In the genomic region with DNA sequence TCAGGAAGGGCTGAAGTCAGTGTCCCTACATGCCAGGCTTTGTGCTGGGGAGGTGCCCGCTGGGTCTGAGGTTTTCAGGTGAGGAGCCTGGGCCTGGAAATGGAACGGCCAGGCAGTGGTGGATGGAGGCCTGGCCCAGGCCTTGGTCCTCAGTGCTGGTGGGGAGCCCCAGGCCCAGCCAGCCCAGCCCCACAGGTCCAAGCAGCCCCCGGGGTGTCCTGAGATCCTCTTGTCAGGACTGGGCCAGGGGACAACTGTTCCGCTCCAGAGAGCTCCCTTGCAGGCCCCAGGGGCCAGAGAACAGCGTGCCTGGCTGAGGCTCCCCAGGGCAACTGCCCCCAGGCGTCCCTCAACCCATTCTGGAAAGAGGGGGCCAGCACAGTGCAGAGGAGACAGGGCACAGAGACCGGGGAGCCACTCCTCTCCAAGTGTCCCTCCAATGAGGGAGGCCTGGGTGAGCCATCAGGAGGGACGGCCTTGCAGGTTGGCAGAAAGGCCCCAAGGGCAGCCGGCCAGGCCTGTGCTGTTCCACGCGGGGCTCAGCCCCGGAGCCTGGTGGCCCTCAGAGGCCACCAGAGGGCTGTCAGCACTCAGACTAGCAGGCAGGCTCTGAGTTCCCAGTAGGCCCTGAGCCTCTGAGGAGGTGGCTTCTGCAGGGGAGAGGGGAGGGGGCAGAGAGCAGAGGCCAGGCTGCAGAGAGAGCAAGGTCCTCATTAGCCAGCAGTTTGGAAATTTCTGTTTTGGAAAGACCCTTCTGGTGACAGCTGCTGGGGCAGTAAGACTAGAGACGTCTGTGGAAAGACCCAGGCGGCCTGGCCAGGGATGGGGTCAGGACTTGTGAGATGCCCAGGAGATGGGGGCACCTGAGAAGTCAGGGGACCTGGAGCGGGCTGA, we compare ENCODE assay signal across 1 cellular context.
A peak's percentile ranks its signal among the peaks of the same experiment; 100 is the strongest.
TF ChIP-seq lines count a peak whose summit lies in the region.

No MANE protein-coding gene starts in this region.

TF ChIP-seq in HepG2, 621 proteins besides CTCF, POLR2A, EP300 and RAD21 (continued from another document and continues in another):
- no peak for TF ChIP-seq PLRG1 (conservative IDR thresholded peaks at IDR 0.05)
- TF ChIP-seq ZNF772 (CRISPR knock-in tag; IDR thresholded peaks at IDR 0.05) = peak; percentile 60; the same call in 1 of the 2 replicates
- TF ChIP-seq HMGXB4 (CRISPR knock-in tag; IDR thresholded peaks at IDR 0.05; ENCODE audit: borderline replicate concordance in 1 of 2, low read depth in 1 of 2) = peak; percentile 72 to 87; a peak in 3 of 4 replicates
- TF ChIP-seq NR2F2 (IDR thresholded peaks at IDR 0.05; ENCODE audit: borderline replicate concordance, low read depth) = no peak
- peak; percentile 14; the same call in 1 of the 2 replicates for TF ChIP-seq MIER3 (CRISPR knock-in tag; IDR thresholded peaks at IDR 0.05; ENCODE audit: borderline replicate concordance)
- TF ChIP-seq, protein P1, sequence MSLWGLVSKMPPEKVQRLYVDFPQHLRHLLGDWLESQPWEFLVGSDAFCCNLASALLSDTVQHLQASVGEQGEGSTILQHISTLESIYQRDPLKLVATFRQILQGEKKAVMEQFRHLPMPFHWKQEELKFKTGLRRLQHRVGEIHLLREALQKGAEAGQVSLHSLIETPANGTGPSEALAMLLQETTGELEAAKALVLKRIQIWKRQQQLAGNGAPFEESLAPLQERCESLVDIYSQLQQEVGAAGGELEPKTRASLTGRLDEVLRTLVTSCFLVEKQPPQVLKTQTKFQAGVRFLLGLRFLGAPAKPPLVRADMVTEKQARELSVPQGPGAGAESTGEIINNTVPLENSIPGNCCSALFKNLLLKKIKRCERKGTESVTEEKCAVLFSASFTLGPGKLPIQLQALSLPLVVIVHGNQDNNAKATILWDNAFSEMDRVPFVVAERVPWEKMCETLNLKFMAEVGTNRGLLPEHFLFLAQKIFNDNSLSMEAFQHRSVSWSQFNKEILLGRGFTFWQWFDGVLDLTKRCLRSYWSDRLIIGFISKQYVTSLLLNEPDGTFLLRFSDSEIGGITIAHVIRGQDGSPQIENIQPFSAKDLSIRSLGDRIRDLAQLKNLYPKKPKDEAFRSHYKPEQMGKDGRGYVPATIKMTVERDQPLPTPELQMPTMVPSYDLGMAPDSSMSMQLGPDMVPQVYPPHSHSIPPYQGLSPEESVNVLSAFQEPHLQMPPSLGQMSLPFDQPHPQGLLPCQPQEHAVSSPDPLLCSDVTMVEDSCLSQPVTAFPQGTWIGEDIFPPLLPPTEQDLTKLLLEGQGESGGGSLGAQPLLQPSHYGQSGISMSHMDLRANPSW (CRISPR knock-in tag; IDR thresholded peaks at IDR 0.05; ENCODE audit: borderline replicate concordance) = no peak; the same call in 1 of the 2 replicates
- no peak for TF ChIP-seq RELA (CRISPR knock-in tag; IDR thresholded peaks at IDR 0.05)
- TF ChIP-seq CREB1 (IDR thresholded peaks at IDR 0.05) = no peak
- TF ChIP-seq CREB1 (CRISPR knock-in tag; IDR thresholded peaks at IDR 0.05) = no peak
- no peak for TF ChIP-seq NR2F1 (CRISPR knock-in tag; IDR thresholded peaks at IDR 0.05)
- no peak for TF ChIP-seq AGO2 (optimal IDR thresholded peaks at IDR 0.05; ENCODE audit: low read depth, low read length)
- no peak for TF ChIP-seq DZIP1 (CRISPR knock-in tag; IDR thresholded peaks at IDR 0.05)
- TF ChIP-seq, protein P2, sequence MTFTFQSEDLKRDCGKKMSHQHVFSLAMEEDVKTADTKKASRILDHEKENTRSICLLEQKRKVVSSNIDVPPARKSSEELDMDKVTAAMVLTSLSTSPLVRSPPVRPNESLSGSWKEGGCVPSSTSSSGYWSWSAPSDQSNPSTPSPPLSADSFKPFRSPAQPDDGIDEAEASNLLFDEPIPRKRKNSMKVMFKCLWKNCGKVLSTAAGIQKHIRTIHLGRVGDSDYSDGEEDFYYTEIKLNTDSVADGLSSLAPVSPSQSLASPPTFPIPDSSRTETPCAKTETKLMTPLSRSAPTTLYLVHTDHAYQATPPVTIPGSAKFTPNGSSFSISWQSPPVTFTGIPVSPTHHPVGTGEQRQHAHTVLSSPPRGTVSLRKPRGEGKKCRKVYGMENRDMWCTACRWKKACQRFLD (CRISPR knock-in tag; IDR thresholded peaks at IDR 0.05; ENCODE audit: borderline replicate concordance) = peak; percentile 65; the same call in 1 of the 2 replicates
- no peak for TF ChIP-seq KAT7 (CRISPR knock-in tag; IDR thresholded peaks at IDR 0.05; ENCODE audit: borderline replicate concordance)
- TF ChIP-seq MEIS1 (CRISPR knock-in tag; IDR thresholded peaks at IDR 0.05; ENCODE audit: borderline replicate concordance) = peak; percentile 82
- TF ChIP-seq LCORL (IDR thresholded peaks at IDR 0.05) = no peak
- peak; percentile 97 for TF ChIP-seq LCORL (CRISPR knock-in tag; IDR thresholded peaks at IDR 0.05)
- TF ChIP-seq ZNF30 (CRISPR knock-in tag; IDR thresholded peaks at IDR 0.05) = no peak
- TF ChIP-seq SETDB1 (CRISPR knock-in tag; IDR thresholded peaks at IDR 0.05; ENCODE audit: borderline replicate concordance) = no peak
- TF ChIP-seq TRAFD1 (CRISPR knock-in tag; IDR thresholded peaks at IDR 0.05; ENCODE audit: borderline replicate concordance) = no peak
- no peak for TF ChIP-seq FUBP1 (CRISPR knock-in tag; IDR thresholded peaks at IDR 0.05; ENCODE audit: borderline replicate concordance)
- no peak for TF ChIP-seq ZNF562 (CRISPR knock-in tag; IDR thresholded peaks at IDR 0.05; ENCODE audit: borderline replicate concordance)
- peak; percentile 50; the same call in 1 of the 2 replicates for TF ChIP-seq POLR2AphosphoS5 (IDR thresholded peaks at IDR 0.05; ENCODE audit: low read depth, low read length)
- no peak for TF ChIP-seq ZNF160 (CRISPR knock-in tag; IDR thresholded peaks at IDR 0.05)
- TF ChIP-seq JUN (CRISPR knock-in tag; IDR thresholded peaks at IDR 0.05) = 0 out of 2 replicates have a peak, but pooled peaks have one; percentile 11
- TF ChIP-seq ARID2 (CRISPR knock-in tag; IDR thresholded peaks at IDR 0.05; ENCODE audit: borderline replicate concordance) = no peak
- TF ChIP-seq ZNF687 (CRISPR knock-in tag; IDR thresholded peaks at IDR 0.05) = peak; percentile 93
- no peak for TF ChIP-seq ZNF484 (CRISPR knock-in tag; IDR thresholded peaks at IDR 0.05; ENCODE audit: borderline replicate concordance, low read depth)
- no peak for TF ChIP-seq ZNF766 (CRISPR knock-in tag; IDR thresholded peaks at IDR 0.05; ENCODE audit: borderline replicate concordance)
- TF ChIP-seq ZNF768 (CRISPR knock-in tag; IDR thresholded peaks at IDR 0.05) = peak; percentile 64; the same call in 1 of the 2 replicates
- TF ChIP-seq ESRRA (CRISPR knock-in tag; IDR thresholded peaks at IDR 0.05; ENCODE audit: low read depth) = peak; percentile 30; the same call in 1 of the 2 replicates
- no peak for TF ChIP-seq ZNF20 (CRISPR knock-in tag; IDR thresholded peaks at IDR 0.05)
- TF ChIP-seq BRD4 (CRISPR knock-in tag; IDR thresholded peaks at IDR 0.05) = 0 out of 2 replicates have a peak, but pooled peaks have one; percentile 36
- TF ChIP-seq ZNF7 (CRISPR knock-in tag; IDR thresholded peaks at IDR 0.05) = no peak
- TF ChIP-seq, protein P3, sequence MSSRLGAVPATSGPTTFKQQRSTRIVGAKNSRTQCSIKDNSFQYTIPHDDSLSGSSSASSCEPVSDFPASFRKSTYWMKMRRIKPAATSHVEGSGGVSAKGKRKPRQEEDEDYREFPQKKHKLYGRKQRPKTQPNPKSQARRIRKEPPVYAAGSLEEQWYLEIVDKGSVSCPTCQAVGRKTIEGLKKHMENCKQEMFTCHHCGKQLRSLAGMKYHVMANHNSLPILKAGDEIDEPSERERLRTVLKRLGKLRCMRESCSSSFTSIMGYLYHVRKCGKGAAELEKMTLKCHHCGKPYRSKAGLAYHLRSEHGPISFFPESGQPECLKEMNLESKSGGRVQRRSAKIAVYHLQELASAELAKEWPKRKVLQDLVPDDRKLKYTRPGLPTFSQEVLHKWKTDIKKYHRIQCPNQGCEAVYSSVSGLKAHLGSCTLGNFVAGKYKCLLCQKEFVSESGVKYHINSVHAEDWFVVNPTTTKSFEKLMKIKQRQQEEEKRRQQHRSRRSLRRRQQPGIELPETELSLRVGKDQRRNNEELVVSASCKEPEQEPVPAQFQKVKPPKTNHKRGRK (CRISPR knock-in tag; IDR thresholded peaks at IDR 0.05) = no peak
- no peak for TF ChIP-seq SP140L (CRISPR knock-in tag; IDR thresholded peaks at IDR 0.05; ENCODE audit: borderline replicate concordance)
